1 cellular context compared by ENCODE assay signal in genomic region chr12:3698218-3698974, GRCh38.
TF ChIP-seq lines count a peak whose summit lies in the region.

No MANE protein-coding gene starts in this region.

TF ChIP-seq in HepG2, 621 proteins besides CTCF, POLR2A, EP300 and RAD21 (continued from another document):
- no peak for TF ChIP-seq ZBTB49 (CRISPR knock-in tag; IDR thresholded peaks at IDR 0.05; ENCODE audit: borderline replicate concordance)
- no peak for TF ChIP-seq MZF1 (CRISPR knock-in tag; IDR thresholded peaks at IDR 0.05; ENCODE audit: borderline replicate concordance)
- TF ChIP-seq SP4 (CRISPR knock-in tag; IDR thresholded peaks at IDR 0.05) = no peak
- no peak for TF ChIP-seq NR2C2 (CRISPR knock-in tag; IDR thresholded peaks at IDR 0.05; ENCODE audit: borderline replicate concordance)
